1 cellular context compared by ENCODE assay signal in the genomic region with DNA sequence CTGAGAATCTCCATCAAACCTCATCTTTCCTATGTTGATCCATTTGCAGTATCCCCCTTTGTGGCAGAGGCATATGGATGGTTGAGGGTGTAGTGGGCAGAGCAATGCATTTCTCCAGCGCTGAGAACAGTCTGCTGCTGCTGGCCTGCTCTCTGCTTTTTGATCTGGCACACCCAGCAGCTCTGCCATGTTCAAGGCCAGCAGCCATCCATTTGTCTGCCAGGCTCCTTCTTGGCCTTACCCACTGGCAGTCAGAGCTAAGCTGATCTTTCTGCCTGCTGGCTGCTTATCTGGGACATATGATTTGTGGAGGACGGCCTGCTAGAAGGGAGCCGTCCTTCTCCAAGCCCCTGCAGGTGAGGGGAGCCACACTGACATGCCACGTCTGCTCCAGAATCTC.
TF ChIP-seq lines count a peak whose summit lies in the region.

No MANE protein-coding gene starts in this region.

TF ChIP-seq in IMR-90, 13 proteins besides CTCF, POLR2A, EP300 and RAD21:
- TF ChIP-seq RFX5 (IDR thresholded peaks at IDR 0.05; ENCODE audit: low read depth, low read length) (no peak), MAZ (IDR thresholded peaks at IDR 0.05; ENCODE audit: borderline replicate concordance, low read depth, low read length) (no peak)
